Comparison of ENCODE assay signal across 8 cellular contexts in the genomic region with DNA sequence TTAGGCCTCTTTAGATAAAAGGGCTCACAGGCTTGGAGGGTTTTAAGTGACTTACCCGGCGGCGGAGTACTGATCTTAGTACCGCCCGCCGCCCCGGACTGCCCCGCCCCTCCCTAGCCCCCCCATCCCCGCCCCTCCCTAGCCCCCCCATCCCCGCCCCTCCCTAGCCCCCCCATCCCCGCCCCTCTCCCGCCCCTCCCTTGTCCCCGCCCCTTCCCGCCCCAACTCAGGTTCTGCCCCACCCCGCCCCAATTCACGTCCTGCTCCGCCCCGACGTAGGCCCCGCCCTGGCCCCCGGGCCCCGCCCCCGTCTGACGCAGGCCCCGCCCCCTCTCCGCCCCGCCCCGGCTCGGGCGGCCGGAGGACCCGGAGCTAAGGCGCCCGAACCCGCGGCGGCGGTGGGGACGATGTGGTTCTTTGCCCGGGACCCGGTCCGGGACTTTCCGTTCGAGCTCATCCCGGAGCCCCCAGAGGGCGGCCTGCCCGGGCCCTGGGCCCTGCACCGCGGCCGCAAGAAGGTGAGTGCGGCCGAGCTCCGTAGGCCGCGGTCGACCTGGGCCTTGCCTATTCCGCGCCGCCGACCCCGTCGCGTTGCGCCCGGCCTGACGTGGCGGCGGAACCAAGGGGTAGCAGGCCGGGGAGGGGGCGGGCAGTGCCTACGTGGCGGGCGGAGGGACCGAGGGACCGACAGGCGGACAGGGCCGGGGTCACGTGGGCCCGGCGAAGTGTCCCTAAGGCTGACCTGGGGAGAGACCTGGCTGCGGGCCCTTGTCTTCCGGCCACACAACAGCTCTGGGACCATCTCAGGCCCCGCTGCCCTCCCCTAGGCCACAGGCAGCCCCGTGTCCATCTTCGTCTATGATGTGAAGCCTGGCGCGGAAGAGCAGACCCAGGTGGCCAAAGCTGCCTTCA. TPM values are rescaled to one million over a fixed set of nuclear protein-coding genes. Genes with fewer than 3 reads are reported as not detected.
DNase-seq lines count a peak whose midpoint lies in the region; ATAC-seq and TF ChIP-seq lines count a peak whose summit lies in the region.

A gene (plus strand): TSS at position 337 of the 912 bp plus-strand sequence. CDS start 71 bp downstream, at position 408.

- H3K9me3 Mint-ChIP-seq in activated naive CD4-positive, alpha-beta T cell treated with anti-CD3 and anti-CD28 coated beads for 36 hours, result no peaks in the 10 kb centered on the region

- TF ChIP-seq CTCF in A673 (conservative IDR thresholded peaks at IDR 0.05; ENCODE audit: low read depth, low read length), result no peak

- H3K36me3 ChIP-seq in A673 (ENCODE audit: insufficient read depth, low read length, poor library complexity, severe bottlenecking) (peaks cover 16% of the 10 kb centered on the region), SK-N-MC (ENCODE audit: insufficient read depth, low read length) (peaks cover 6% of the 10 kb centered on the region; the same call in 1 of the 2 replicates)

- CTCF ChIA-PET in A673 (lab: Charles Lee), result interaction anchor here (0.6 to 1.0 kb wide), 3 partner anchors 15 to 750 kb away, joined by 3 to 4 read pairs (median 4); no protein-coding TSS in a partner anchor
- CTCF ChIA-PET in activated naive CD4-positive, alpha-beta T cell treated with anti-CD3 and anti-CD28 coated beads for 36 hours (lab: Charles Lee), result interaction anchor here (0.9 to 4.4 kb wide), 4 partner anchors 16 to 109 kb away, joined by 4 to 23 read pairs (median 4); no protein-coding TSS in a partner anchor

- intact Hi-C loops in A673 (cut with micrococcal nuclease; ENCODE audit: unreplicated experiment), result no loop called here
- intact Hi-C loops in activated naive CD4-positive, alpha-beta T cell treated with anti-CD3 and anti-CD28 coated beads for 36 hours (cut with micrococcal nuclease), result loop anchor here (1.0 kb wide), 1 partner anchor 45 kb away; a partner anchor contains a TSS

- ATAC-seq in GM18861 (IDR thresholded peaks at IDR 0.05; ENCODE audit: unreplicated experiment), result peak; percentile 39

- POLR2A ChIA-PET in A673 (lab: Charles Lee; ENCODE audit: low non-redundant PET), result interaction anchor here (0.6 to 0.7 kb wide), 2 partner anchors 9 to 48 kb away, joined by 3 read pairs; no protein-coding TSS in a partner anchor

- peaks cover 10% of the 10 kb centered on the region for H3K36me3 Mint-ChIP-seq in activated naive CD4-positive, alpha-beta T cell treated with anti-CD3 and anti-CD28 coated beads for 36 hours (ENCODE audit: low read depth)

- H3K27ac Mint-ChIP-seq in activated naive CD4-positive, alpha-beta T cell treated with anti-CD3 and anti-CD28 coated beads for 36 hours, result peak within 1 kb of the TSS; percentile 77

- peaks cover 62% of the 10 kb centered on the region for H3K4me1 Mint-ChIP-seq in activated naive CD4-positive, alpha-beta T cell treated with anti-CD3 and anti-CD28 coated beads for 36 hours (ENCODE audit: low read depth)

- peak within 1 kb of the TSS; percentile 91 for H3K27ac ChIP-seq in A673 (ENCODE audit: low read depth, low read length, poor library complexity, severe bottlenecking)
- H3K27ac ChIP-seq in SK-N-MC, result 0 out of 2 replicates have a peak within 1 kb of the TSS, but pooled peaks have one; percentile 31

- no peaks in the 10 kb centered on the region for H3K9me3 ChIP-seq in A673 (ENCODE audit: low read depth, low read length, poor library complexity, severe bottlenecking)
- no peaks in the 10 kb centered on the region for H3K9me3 ChIP-seq in SK-N-MC (ENCODE audit: low read depth, low read length)

- peak; percentile 81 for DNase-seq in A673 (ENCODE audit: low spot score)
- DNase-seq in HK-2 (ENCODE audit: unreplicated experiment), result peak; percentile 79
- DNase-seq in SK-N-MC (ENCODE audit: low read depth, low spot score), result no peak
- peak; percentile 79 for DNase-seq in activated naive CD4-positive, alpha-beta T cell treated with anti-CD3 and anti-CD28 coated beads for 36 hours
- peak; percentile 88 for DNase-seq in germinal center (ENCODE audit: low spot score)
- peak; percentile 84 for DNase-seq in occipital lobe (lab: John Stamatoyannopoulos, UW)
- DNase-seq in superior temporal gyrus (ENCODE audit: extremely low spot score), result peak; percentile 51

- H3K27me3 ChIP-seq in A673 (replicated peaks; ENCODE audit: insufficient read depth, low read depth, low read length, poor library complexity), result no peaks in the 10 kb centered on the region

- peak within 1 kb of the TSS; percentile 97 for H3K9ac ChIP-seq in SK-N-MC (ENCODE audit: insufficient read length)

- no peaks in the 10 kb centered on the region for H3K27me3 Mint-ChIP-seq in activated naive CD4-positive, alpha-beta T cell treated with anti-CD3 and anti-CD28 coated beads for 36 hours (ENCODE audit: low read depth)

- peak within 1 kb of the TSS; percentile 82 for H3K4me3 Mint-ChIP-seq in activated naive CD4-positive, alpha-beta T cell treated with anti-CD3 and anti-CD28 coated beads for 36 hours

- peaks cover 14% of the 10 kb centered on the region for H3K4me1 ChIP-seq in A673 (ENCODE audit: insufficient read depth, low read length, poor library complexity, severe bottlenecking)

- peak within 1 kb of the TSS; percentile 91 for H3K4me3 ChIP-seq in A673 (ENCODE audit: low read depth, low read length, poor library complexity, severe bottlenecking)
- H3K4me3 ChIP-seq in SK-N-MC, result peak within 1 kb of the TSS; percentile 94

- BruUV-seq in A673 (replicated peaks; lab: Mats Ljungman, UMichigan), result no TSS peak

RNA-seq across cellular contexts. Expression of the gene that starts here (rescaled TPM):
- total RNA-seq in A673 (2021) (90.6 and 95.7 TPM in 2 replicates), occipital lobe (34.2 TPM)
- total RNA-seq in activated naive CD4-positive, alpha-beta T cell treated with anti-CD3 and anti-CD28 coated beads for 36 hours, result 10 to 100 TPM; 57.9 to 58.3 TPM
